Comparison of ENCODE assay signal across 12 cellular contexts in genomic region chr20:6533828-6534388, GRCh38.
DNase-seq lines count a peak whose midpoint lies in the region; ATAC-seq and TF ChIP-seq lines count a peak whose summit lies in the region.
"Had no signal": no experiment of that assay in that cellular context is flagged by ENCODE, and none has a peak within 500 bp of the region (broad histone marks: within the 10 kb centered on the region; RNA-seq: fewer than 3 reads in every experiment).

No MANE protein-coding gene starts in this region.

- H3K4me1 ChIP-seq in right cardiac atrium (ENCODE audit: control insufficient read depth, insufficient read depth, low read length) (peaks cover 1% of the 10 kb centered on the region), skeletal muscle satellite cell (ENCODE audit: control insufficient read depth, insufficient read depth, low read length) (peaks cover 15% of the 10 kb centered on the region), gastrocnemius medialis (no peaks in the 10 kb centered on the region)

- in situ Hi-C loops in astrocyte of the cerebellum (cut with HindIII; ENCODE audit: low sequenced_read_pairs): no loop called here
- in situ Hi-C loops in gastrocnemius medialis (cut with MboI; ENCODE audit: low sequenced_read_pairs in 4 of 4): no loop called here

- H3K4me3 ChIP-seq in astrocyte of the cerebellum (ENCODE audit: low read depth, low read length) (peak overlapping the region; percentile 29), right cardiac atrium (ENCODE audit: low read length) (peak overlapping the region; percentile 41), skeletal muscle satellite cell (ENCODE audit: low read length) (peak overlapping the region; percentile 46), gastrocnemius medialis (no peak overlapping the region)
- H3K4me3 ChIP-seq: ovary had no signal

- ATAC-seq in right cardiac atrium (peak; percentile 48 to 57), gastrocnemius medialis (no peak), GM21825 (IDR thresholded peaks at IDR 0.05; ENCODE audit: unreplicated experiment) (no peak), HG02798 (IDR thresholded peaks at IDR 0.05; ENCODE audit: poor library complexity, unreplicated experiment) (no peak)
- ATAC-seq: activated T-cell treated with anti-CD3 and anti-CD28 coated beads, Interleukin-2, amount 50 U/mL, for 72 hours; T-helper 17 cell had no signal

- H3K4me2 ChIP-seq in skeletal muscle satellite cell (ENCODE audit: low read length): peak overlapping the region; percentile 71

- H3K27me3 ChIP-seq in right cardiac atrium (ENCODE audit: control insufficient read depth, insufficient read depth): no peaks in the 10 kb centered on the region
- peaks cover 60% of the 10 kb centered on the region for H3K27me3 ChIP-seq in skeletal muscle satellite cell (ENCODE audit: control insufficient read depth, insufficient read depth, low read length)
- H3K27me3 ChIP-seq in gastrocnemius medialis: no peaks in the 10 kb centered on the region
- H3K27me3 ChIP-seq: ovary had no signal

- 57% methylated on average over 15 of the region's 15 CpGs for WGBS in right cardiac atrium

- TF ChIP-seq CTCF in astrocyte of the cerebellum (IDR thresholded peaks at IDR 0.05; ENCODE audit: low read depth, low read length, missing control alignments) (no peak), gastrocnemius medialis (IDR thresholded peaks at IDR 0.05 in 4 of 5, conservative IDR thresholded peaks at IDR 0.05 in 1 of 5) (no peak)

- peak overlapping the region; percentile 43 for H3K9ac ChIP-seq in skeletal muscle satellite cell (ENCODE audit: low read depth, low read length)

- intact Hi-C loops in right cardiac atrium (cut with DNase I): no loop called here
- intact Hi-C loops in gastrocnemius medialis (cut with DNase I; ENCODE audit: low total_unique reads): no loop called here

- no peak for TF ChIP-seq POLR2A in gastrocnemius medialis (IDR thresholded peaks at IDR 0.05)

- DNase-seq in GM03348 (ENCODE audit: low spot score): peak; percentile 57
- peak; percentile 99 for DNase-seq in astrocyte of the cerebellum (ENCODE audit: low read depth)
- DNase-seq in right cardiac atrium: peak in 2 of 3 donors; percentile 27 to 42
- no peak for DNase-seq in midbrain (lab: John Stamatoyannopoulos, UW)
- no peak for DNase-seq in gastrocnemius medialis
- DNase-seq: activated T-cell treated with anti-CD3 and anti-CD28 coated beads, Interleukin-2, amount 50 U/mL, for 72 hours; glutamatergic neuron; ovary; T-helper 17 cell had no signal

- H3K9me3 ChIP-seq in right cardiac atrium (ENCODE audit: control insufficient read depth, low read length): no peaks in the 10 kb centered on the region
- no peaks in the 10 kb centered on the region for H3K9me3 ChIP-seq in skeletal muscle satellite cell (replicated peaks; ENCODE audit: low read length)
- H3K9me3 ChIP-seq in gastrocnemius medialis: no peaks in the 10 kb centered on the region
- H3K9me3 ChIP-seq: ovary had no signal

- no peaks in the 10 kb centered on the region for H3K36me3 ChIP-seq in skeletal muscle satellite cell (ENCODE audit: insufficient read depth, low read length)
- no peaks in the 10 kb centered on the region for H3K36me3 ChIP-seq in gastrocnemius medialis
- H3K36me3 ChIP-seq: ovary had no signal

- H3K27ac ChIP-seq in right cardiac atrium (ENCODE audit: low read length) (peak overlapping the region; percentile 45), gastrocnemius medialis (no peak overlapping the region)
- H3K27ac ChIP-seq: ovary had no signal

Comparison
In these comparisons a context has a peak if more than half of its experiments do, and no peak if none do; other contexts are left out.
1. DNase-seq: peak in GM03348 (single experiment), astrocyte of the cerebellum (single experiment) and right cardiac atrium (2 of 3); none in midbrain (single experiment) and gastrocnemius medialis (0 of 2).
2. H3K4me3 ChIP-seq: peak in astrocyte of the cerebellum (single experiment), right cardiac atrium (single experiment) and skeletal muscle satellite cell (single experiment); none in gastrocnemius medialis (0 of 4).
3. ATAC-seq: peak in right cardiac atrium (2 of 2); none in gastrocnemius medialis (0 of 2), GM21825 (single experiment) and HG02798 (single experiment).